Comparison of ENCODE assay signal across 29 cellular contexts in genomic region chr5:178670486-178670885, GRCh38.
"Had no signal": no experiment of that assay in that cellular context is flagged by ENCODE, and none has a peak within 500 bp of the region (broad histone marks: within the 10 kb centered on the region; RNA-seq: fewer than 3 reads in every experiment).

No MANE protein-coding gene starts in this region.

- DNase-seq: activated CD4-positive, alpha-beta memory T cell treated with anti-CD3 and anti-CD28 coated beads, Interleukin-2, amount 10 ng/mL, durations not matched to agents 7 days and 5 days; activated CD4-positive, alpha-beta T cell treated with anti-CD3 and anti-CD28 coated beads for 36 hours; activated CD4-positive, alpha-beta T cell treated with anti-CD3 and anti-CD28 coated beads, Interleukin-2, amount 10 ng/mL, durations not matched to agents 24 days and 14 days; activated CD4-positive, CD25-positive, alpha-beta regulatory T cell; activated CD4-positive, CD25-positive, alpha-beta regulatory T cell treated with anti-CD3 and anti-CD28 coated beads, Interleukin-2, amount 50 U/mL, for 72 hours; activated CD8-positive, alpha-beta memory T cell treated with anti-CD3 and anti-CD28 coated beads, Interleukin-2, amount 10 ng/mL, durations not matched to agents 7 days and 5 days; activated CD8-positive, alpha-beta memory T cell treated with anti-CD3 and anti-CD28 coated beads, Interleukin-2, amount 50 U/mL, for 4 hours; activated effector memory CD4-positive, alpha-beta T cell treated with anti-CD3 and anti-CD28 coated beads, Interleukin-2, amount 50 U/mL, for 16 hours; activated naive CD4-positive, alpha-beta T cell treated with anti-CD3 and anti-CD28 coated beads for 36 hours; activated naive CD8-positive, alpha-beta T cell treated with anti-CD3 and anti-CD28 coated beads for 36 hours; activated naive CD8-positive, alpha-beta T cell treated with anti-CD3 and anti-CD28 coated beads, Interleukin-2, amount 50 U/mL, for 24 hours; activated T-cell treated with anti-CD3 and anti-CD28 coated beads, Interleukin-2, amount 50 U/mL, for 1 hour; activated T-cell treated with anti-CD3 and anti-CD28 coated beads, Interleukin-2, amount 50 U/mL, for 48 hours; adrenal gland; effector memory CD4-positive, alpha-beta T cell; endodermal cell; foreskin fibroblast; head of caudate nucleus; T-helper 1 cell; T-helper 17 cell had no signal

- H3K4me3 ChIP-seq: adrenal gland, ascending aorta, breast epithelium, cardiac muscle cell had no signal

- H3K4me1 Mint-ChIP-seq: activated CD4-positive, alpha-beta memory T cell treated with anti-CD3 and anti-CD28 coated beads, Interleukin-2, amount 10 ng/mL, durations not matched to agents 7 days and 5 days; activated CD4-positive, alpha-beta T cell treated with anti-CD3 and anti-CD28 coated beads, Interleukin-2, amount 10 ng/mL, durations not matched to agents 24 days and 14 days; activated CD8-positive, alpha-beta memory T cell treated with anti-CD3 and anti-CD28 coated beads, Interleukin-2, amount 10 ng/mL, durations not matched to agents 7 days and 5 days; central memory CD8-positive, alpha-beta T cell; endodermal cell; T-helper 17 cell had no signal

- H3K27me3 Mint-ChIP-seq: activated CD4-positive, alpha-beta memory T cell treated with anti-CD3 and anti-CD28 coated beads, Interleukin-2, amount 10 ng/mL, durations not matched to agents 7 days and 5 days; activated CD4-positive, alpha-beta T cell treated with anti-CD3 and anti-CD28 coated beads, Interleukin-2, amount 10 ng/mL, durations not matched to agents 24 days and 14 days; activated CD8-positive, alpha-beta memory T cell treated with anti-CD3 and anti-CD28 coated beads, Interleukin-2, amount 10 ng/mL, durations not matched to agents 7 days and 5 days had no signal

- H3K27ac ChIP-seq: adrenal gland, ascending aorta, breast epithelium, cardiac muscle cell had no signal

- H3K36me3 Mint-ChIP-seq: activated CD8-positive, alpha-beta memory T cell treated with anti-CD3 and anti-CD28 coated beads, Interleukin-2, amount 10 ng/mL, durations not matched to agents 7 days and 5 days; activated naive CD4-positive, alpha-beta T cell treated with anti-CD3 and anti-CD28 coated beads, Interleukin-2, amount 50 U/mL, for 24 hours; activated naive CD8-positive, alpha-beta T cell treated with anti-CD3 and anti-CD28 coated beads for 36 hours; brain had no signal

- H3K27ac Mint-ChIP-seq: activated CD4-positive, alpha-beta memory T cell treated with anti-CD3 and anti-CD28 coated beads, Interleukin-2, amount 10 ng/mL, durations not matched to agents 7 days and 5 days; activated CD4-positive, alpha-beta T cell treated with anti-CD3 and anti-CD28 coated beads for 36 hours; activated CD4-positive, alpha-beta T cell treated with anti-CD3 and anti-CD28 coated beads, Interleukin-2, amount 10 ng/mL, durations not matched to agents 24 days and 14 days; activated CD8-positive, alpha-beta memory T cell treated with anti-CD3 and anti-CD28 coated beads, Interleukin-2, amount 10 ng/mL, durations not matched to agents 7 days and 5 days; activated naive CD4-positive, alpha-beta T cell treated with anti-CD3 and anti-CD28 coated beads for 36 hours; activated naive CD4-positive, alpha-beta T cell treated with anti-CD3 and anti-CD28 coated beads, Interleukin-2, amount 50 U/mL, for 24 hours; activated naive CD8-positive, alpha-beta T cell treated with anti-CD3 and anti-CD28 coated beads for 36 hours; activated naive CD8-positive, alpha-beta T cell treated with anti-CD3 and anti-CD28 coated beads, Interleukin-2, amount 50 U/mL, for 24 hours; activated T-helper 1 cell treated with anti-CD3 and anti-CD28 coated beads, Interleukin-12 subunit alpha, Interleukin-12 subunit beta, Interleukin-2, Interleukin-4 antibody, amounts not matched to agents 30 ng/mL and 10 ng/mL and 1 ng/mL, durations not matched to agents 14 hours and 24 hours and 36 hours; activated T-helper 2 cell treated with anti-CD3 and anti-CD28 coated beads, Interferon-gamma antibody, Interleukin-2, Interleukin-4, amounts not matched to agents 10 μg/mL and 5 μg/mL and 100 μg/mL, durations not matched to agents 14 hours and 24 hours and 36 hours; brain; endodermal cell; T-helper 17 cell had no signal

- H3K9me3 Mint-ChIP-seq: activated naive CD4-positive, alpha-beta T cell treated with anti-CD3 and anti-CD28 coated beads for 36 hours; activated naive CD4-positive, alpha-beta T cell treated with anti-CD3 and anti-CD28 coated beads, Interleukin-2, amount 50 U/mL, for 24 hours; activated naive CD8-positive, alpha-beta T cell treated with anti-CD3 and anti-CD28 coated beads, Interleukin-2, amount 50 U/mL, for 24 hours; central memory CD8-positive, alpha-beta T cell had no signal

- H3K4me3 Mint-ChIP-seq: activated CD4-positive, alpha-beta memory T cell treated with anti-CD3 and anti-CD28 coated beads, Interleukin-2, amount 10 ng/mL, durations not matched to agents 7 days and 5 days; activated CD4-positive, alpha-beta T cell treated with anti-CD3 and anti-CD28 coated beads for 36 hours; activated CD4-positive, alpha-beta T cell treated with anti-CD3 and anti-CD28 coated beads, Interleukin-2, amount 10 ng/mL, durations not matched to agents 24 days and 14 days; activated CD8-positive, alpha-beta memory T cell treated with anti-CD3 and anti-CD28 coated beads, Interleukin-2, amount 10 ng/mL, durations not matched to agents 7 days and 5 days; activated naive CD4-positive, alpha-beta T cell treated with anti-CD3 and anti-CD28 coated beads for 36 hours; activated naive CD4-positive, alpha-beta T cell treated with anti-CD3 and anti-CD28 coated beads, Interleukin-2, amount 50 U/mL, for 24 hours; activated naive CD8-positive, alpha-beta T cell treated with anti-CD3 and anti-CD28 coated beads for 36 hours; activated naive CD8-positive, alpha-beta T cell treated with anti-CD3 and anti-CD28 coated beads, Interleukin-2, amount 50 U/mL, for 24 hours; activated T-helper 1 cell treated with anti-CD3 and anti-CD28 coated beads, Interleukin-12 subunit alpha, Interleukin-12 subunit beta, Interleukin-2, Interleukin-4 antibody, amounts not matched to agents 30 ng/mL and 10 ng/mL and 1 ng/mL, durations not matched to agents 14 hours and 24 hours and 36 hours; brain; central memory CD8-positive, alpha-beta T cell; endodermal cell; T-helper 17 cell had no signal

- ATAC-seq: activated CD4-positive, alpha-beta T cell treated with anti-CD3 and anti-CD28 coated beads for 36 hours; activated CD8-positive, alpha-beta memory T cell treated with anti-CD3 and anti-CD28 coated beads, Interleukin-2, amount 10 ng/mL, durations not matched to agents 7 days and 5 days; activated naive CD8-positive, alpha-beta T cell treated with anti-CD3 and anti-CD28 coated beads, Interleukin-2, amount 50 U/mL, for 24 hours; esophagus mucosa; T-helper 17 cell had no signal
